Comparison of ENCODE assay signal across 8 cellular contexts in genomic region chr3:124078978-124079911, GRCh38. TPM values are rescaled to one million over a fixed set of nuclear protein-coding genes. Genes with fewer than 3 reads are reported as not detected.
DNase-seq lines count a peak whose midpoint lies in the region; ATAC-seq, FAIRE-seq and TF ChIP-seq lines count a peak whose summit lies in the region.

No MANE protein-coding gene starts in this region.

- H3K27ac ChIP-seq in CD8-positive, alpha-beta T cell (ENCODE audit: low read depth, low read length) = no peak overlapping the region
- no peak overlapping the region for H3K27ac ChIP-seq in colonic mucosa
- no peak overlapping the region for H3K27ac ChIP-seq in mesendoderm (ENCODE audit: low read depth, low read length)

- no peaks in the 10 kb centered on the region for H3K79me2 ChIP-seq in mesendoderm (ENCODE audit: control insufficient read depth, insufficient read depth, low read length)

- no CpG with 5 or more reads among the region's 4 CpGs for WGBS in mesendoderm (ENCODE audit: extremely low coverage, insufficient coverage, low lambda C conversion rate)

- intact Hi-C loops in CD8-positive, alpha-beta T cell (cut with DNase I, micrococcal nuclease) = no loop called here
- intact Hi-C loops in colonic mucosa (cut with DNase I) = loop anchor here (5.0 kb wide), 1 partner anchor 62 kb away; no protein-coding TSS in a partner anchor

- H3K79me1 ChIP-seq in mesendoderm (ENCODE audit: low read length) = no peaks in the 10 kb centered on the region

- H3K18ac ChIP-seq in mesendoderm (ENCODE audit: low read length) = no peak overlapping the region

- H2BK5ac ChIP-seq in mesendoderm (ENCODE audit: low read length) = no peak overlapping the region

- no peak overlapping the region for H2BK120ac ChIP-seq in mesendoderm (ENCODE audit: low read depth, low read length)

- no peaks in the 10 kb centered on the region for H3K36me3 ChIP-seq in CD8-positive, alpha-beta T cell (ENCODE audit: insufficient read depth, low read length)
- H3K36me3 ChIP-seq in colonic mucosa (no peaks in the 10 kb centered on the region), mesendoderm (ENCODE audit: control insufficient read depth, insufficient read depth, low read length) (no peaks in the 10 kb centered on the region)

- H3K4ac ChIP-seq in mesendoderm (ENCODE audit: low read depth, low read length) = no peak overlapping the region

- H3K9me3 Mint-ChIP-seq in CD8-positive, alpha-beta T cell = no peaks in the 10 kb centered on the region

- TF ChIP-seq POLR2A in H54 (IDR thresholded peaks at IDR 0.05; ENCODE audit: low read depth, low read length) = no peak

- H4K5ac ChIP-seq in mesendoderm (ENCODE audit: low read length) = no peak overlapping the region

- no peak overlapping the region for H3K4me3 ChIP-seq in CD8-positive, alpha-beta T cell (ENCODE audit: low read depth, low read length)
- H3K4me3 ChIP-seq in colonic mucosa = no peak overlapping the region
- no peak overlapping the region for H3K4me3 ChIP-seq in mesendoderm (ENCODE audit: low read length)

- no peaks in the 10 kb centered on the region for H3K4me1 ChIP-seq in CD8-positive, alpha-beta T cell (ENCODE audit: insufficient read depth, low read length)
- H3K4me1 ChIP-seq in colonic mucosa = no peaks in the 10 kb centered on the region
- no peaks in the 10 kb centered on the region for H3K4me1 ChIP-seq in mesendoderm (ENCODE audit: control insufficient read depth, low read depth, low read length)

- DNase-seq in CD8-positive, alpha-beta T cell = no peak
- DNase-seq in H54 (ENCODE audit: insufficient read length, low spot score) (peak; percentile 16), NCI-H69 (lab: John Stamatoyannopoulos, UW) (peak; percentile 50), colonic mucosa (peak; percentile 45), mesendoderm (peak; percentile 52)
- no peak for DNase-seq in activated CD4-positive, CD25-positive, alpha-beta regulatory T cell (lab: John Stamatoyannopoulos, UW)

- POLR2A ChIA-PET in CD8-positive, alpha-beta T cell (lab: Charles Lee) = no interaction called here

- CTCF ChIA-PET in CD8-positive, alpha-beta T cell (lab: Charles Lee) = interaction anchor here (0.6 to 1.8 kb wide), 4 partner anchors 10 to 46 kb away, joined by 3 to 5 read pairs (median 4); partner anchors contain the start of gene KALRN

- H3K9ac ChIP-seq in colonic mucosa (ENCODE audit: low read depth in 2 of 2, low read length in 2 of 2) (no peak overlapping the region), mesendoderm (ENCODE audit: low read length) (no peak overlapping the region)

- no peak overlapping the region for H3K4me2 ChIP-seq in mesendoderm (ENCODE audit: low read length)

- H4K8ac ChIP-seq in mesendoderm (ENCODE audit: low read depth, low read length) = no peak overlapping the region

- H3K56ac ChIP-seq in mesendoderm (ENCODE audit: low read length) = no peak overlapping the region

- H3K27me3 ChIP-seq in CD8-positive, alpha-beta T cell (ENCODE audit: insufficient read depth, low read length) = no peaks in the 10 kb centered on the region
- H3K27me3 ChIP-seq in colonic mucosa (no peaks in the 10 kb centered on the region), mesendoderm (ENCODE audit: insufficient read depth, low read length, poor library complexity) (no peaks in the 10 kb centered on the region)

- no peaks in the 10 kb centered on the region for H3K36me3 Mint-ChIP-seq in CD8-positive, alpha-beta T cell

- no peak overlapping the region for H2AK5ac ChIP-seq in mesendoderm (ENCODE audit: low read length)

- H3K27me3 Mint-ChIP-seq in CD8-positive, alpha-beta T cell (ENCODE audit: low read depth) = peaks cover 9% of the 10 kb centered on the region

- no peak overlapping the region for H2BK15ac ChIP-seq in mesendoderm (replicated peaks; ENCODE audit: low read depth)

- no peak overlapping the region for H3K23ac ChIP-seq in mesendoderm (ENCODE audit: low read length)

- peak; percentile 51 for TF ChIP-seq CTCF in CD8-positive, alpha-beta T cell (IDR thresholded peaks at IDR 0.05)
- peak; percentile 66 for TF ChIP-seq CTCF in colonic mucosa (IDR thresholded peaks at IDR 0.05)

- no peak for FAIRE-seq in H54 (lab: Jason Lieb, UNC)

- H3K27ac Mint-ChIP-seq in CD8-positive, alpha-beta T cell = no peak overlapping the region

- no peaks in the 10 kb centered on the region for H3K4me1 Mint-ChIP-seq in CD8-positive, alpha-beta T cell (ENCODE audit: low read depth)

- H3K4me3 Mint-ChIP-seq in CD8-positive, alpha-beta T cell = no peak overlapping the region

- ATAC-seq in CD8-positive, alpha-beta T cell = no peak
- ATAC-seq in GM21367 (IDR thresholded peaks at IDR 0.05; ENCODE audit: unreplicated experiment) = no peak
- ATAC-seq in HG02763 (IDR thresholded peaks at IDR 0.05; ENCODE audit: unreplicated experiment) = no peak

- no peaks in the 10 kb centered on the region for H3K9me3 ChIP-seq in CD8-positive, alpha-beta T cell (ENCODE audit: low read length)
- no peaks in the 10 kb centered on the region for H3K9me3 ChIP-seq in colonic mucosa

RNA-seq across cellular contexts. Expression of gene KALRN, which starts 46.1 kb away (rescaled TPM):
- under 1 TPM; 0.11 to 0.28 TPM for total RNA-seq in CD8-positive, alpha-beta T cell
- 10 to 100 TPM; 50.0 to 74.8 TPM for total RNA-seq in colonic mucosa
- 6.2 TPM for polyA plus RNA-seq in mesendoderm (2013, experiment 1 of 2)
- polyA plus RNA-seq in mesendoderm (2013, experiment 2 of 2) = 5.8 TPM

Comparison
In these comparisons a context has a peak if more than half of its experiments do, and no peak if none do; other contexts are left out.
1. DNase-seq: peak in H54 (single experiment), NCI-H69 (single experiment), colonic mucosa (single experiment) and mesendoderm (single experiment); none in CD8-positive, alpha-beta T cell (0 of 7) and activated CD4-positive, CD25-positive, alpha-beta regulatory T cell (0 of 4).
2. RNA of gene KALRN, which starts 46.1 kb away (total RNA-seq): 50.0 to 74.8 TPM in colonic mucosa; 0.11 to 0.28 TPM in CD8-positive, alpha-beta T cell; every median in the first group is over 10 times any median in the second.